1 cellular context compared by ENCODE assay signal in the genomic region with DNA sequence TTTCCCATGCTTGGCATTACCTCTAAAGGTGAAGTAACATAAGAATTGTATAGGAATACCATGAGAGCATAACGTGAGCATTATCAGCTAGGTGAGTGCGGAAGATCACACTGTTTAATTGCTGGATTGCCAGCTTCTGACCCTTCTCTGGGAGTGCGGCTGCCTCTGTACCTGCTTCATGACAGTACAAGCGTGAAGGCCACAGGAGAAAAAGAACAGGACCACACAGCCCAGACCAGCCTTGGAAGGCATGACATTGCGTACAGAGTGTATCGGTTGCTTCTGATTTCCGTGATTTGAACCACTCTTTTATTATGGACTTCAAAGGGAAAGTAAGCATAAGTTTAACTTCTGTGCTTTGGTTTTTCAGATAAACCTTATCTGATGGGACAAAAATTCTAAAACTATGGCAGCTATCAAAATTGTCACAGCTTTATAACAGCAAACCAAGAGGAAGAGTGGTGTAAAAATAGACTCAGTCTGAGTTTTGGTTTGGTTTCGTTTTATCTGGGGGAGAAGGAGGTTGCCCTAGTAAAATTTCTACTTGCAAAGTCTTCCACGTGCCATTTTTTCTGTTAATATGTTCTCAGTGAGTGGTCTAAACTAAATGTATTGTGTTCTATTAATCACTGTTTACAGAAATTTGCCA.
TF ChIP-seq lines count a peak whose summit lies in the region.

No MANE protein-coding gene starts in this region.

TF ChIP-seq in GM23338, 12 proteins besides CTCF, POLR2A, EP300 and RAD21 (continued from another document):
- TF ChIP-seq, protein P1, sequence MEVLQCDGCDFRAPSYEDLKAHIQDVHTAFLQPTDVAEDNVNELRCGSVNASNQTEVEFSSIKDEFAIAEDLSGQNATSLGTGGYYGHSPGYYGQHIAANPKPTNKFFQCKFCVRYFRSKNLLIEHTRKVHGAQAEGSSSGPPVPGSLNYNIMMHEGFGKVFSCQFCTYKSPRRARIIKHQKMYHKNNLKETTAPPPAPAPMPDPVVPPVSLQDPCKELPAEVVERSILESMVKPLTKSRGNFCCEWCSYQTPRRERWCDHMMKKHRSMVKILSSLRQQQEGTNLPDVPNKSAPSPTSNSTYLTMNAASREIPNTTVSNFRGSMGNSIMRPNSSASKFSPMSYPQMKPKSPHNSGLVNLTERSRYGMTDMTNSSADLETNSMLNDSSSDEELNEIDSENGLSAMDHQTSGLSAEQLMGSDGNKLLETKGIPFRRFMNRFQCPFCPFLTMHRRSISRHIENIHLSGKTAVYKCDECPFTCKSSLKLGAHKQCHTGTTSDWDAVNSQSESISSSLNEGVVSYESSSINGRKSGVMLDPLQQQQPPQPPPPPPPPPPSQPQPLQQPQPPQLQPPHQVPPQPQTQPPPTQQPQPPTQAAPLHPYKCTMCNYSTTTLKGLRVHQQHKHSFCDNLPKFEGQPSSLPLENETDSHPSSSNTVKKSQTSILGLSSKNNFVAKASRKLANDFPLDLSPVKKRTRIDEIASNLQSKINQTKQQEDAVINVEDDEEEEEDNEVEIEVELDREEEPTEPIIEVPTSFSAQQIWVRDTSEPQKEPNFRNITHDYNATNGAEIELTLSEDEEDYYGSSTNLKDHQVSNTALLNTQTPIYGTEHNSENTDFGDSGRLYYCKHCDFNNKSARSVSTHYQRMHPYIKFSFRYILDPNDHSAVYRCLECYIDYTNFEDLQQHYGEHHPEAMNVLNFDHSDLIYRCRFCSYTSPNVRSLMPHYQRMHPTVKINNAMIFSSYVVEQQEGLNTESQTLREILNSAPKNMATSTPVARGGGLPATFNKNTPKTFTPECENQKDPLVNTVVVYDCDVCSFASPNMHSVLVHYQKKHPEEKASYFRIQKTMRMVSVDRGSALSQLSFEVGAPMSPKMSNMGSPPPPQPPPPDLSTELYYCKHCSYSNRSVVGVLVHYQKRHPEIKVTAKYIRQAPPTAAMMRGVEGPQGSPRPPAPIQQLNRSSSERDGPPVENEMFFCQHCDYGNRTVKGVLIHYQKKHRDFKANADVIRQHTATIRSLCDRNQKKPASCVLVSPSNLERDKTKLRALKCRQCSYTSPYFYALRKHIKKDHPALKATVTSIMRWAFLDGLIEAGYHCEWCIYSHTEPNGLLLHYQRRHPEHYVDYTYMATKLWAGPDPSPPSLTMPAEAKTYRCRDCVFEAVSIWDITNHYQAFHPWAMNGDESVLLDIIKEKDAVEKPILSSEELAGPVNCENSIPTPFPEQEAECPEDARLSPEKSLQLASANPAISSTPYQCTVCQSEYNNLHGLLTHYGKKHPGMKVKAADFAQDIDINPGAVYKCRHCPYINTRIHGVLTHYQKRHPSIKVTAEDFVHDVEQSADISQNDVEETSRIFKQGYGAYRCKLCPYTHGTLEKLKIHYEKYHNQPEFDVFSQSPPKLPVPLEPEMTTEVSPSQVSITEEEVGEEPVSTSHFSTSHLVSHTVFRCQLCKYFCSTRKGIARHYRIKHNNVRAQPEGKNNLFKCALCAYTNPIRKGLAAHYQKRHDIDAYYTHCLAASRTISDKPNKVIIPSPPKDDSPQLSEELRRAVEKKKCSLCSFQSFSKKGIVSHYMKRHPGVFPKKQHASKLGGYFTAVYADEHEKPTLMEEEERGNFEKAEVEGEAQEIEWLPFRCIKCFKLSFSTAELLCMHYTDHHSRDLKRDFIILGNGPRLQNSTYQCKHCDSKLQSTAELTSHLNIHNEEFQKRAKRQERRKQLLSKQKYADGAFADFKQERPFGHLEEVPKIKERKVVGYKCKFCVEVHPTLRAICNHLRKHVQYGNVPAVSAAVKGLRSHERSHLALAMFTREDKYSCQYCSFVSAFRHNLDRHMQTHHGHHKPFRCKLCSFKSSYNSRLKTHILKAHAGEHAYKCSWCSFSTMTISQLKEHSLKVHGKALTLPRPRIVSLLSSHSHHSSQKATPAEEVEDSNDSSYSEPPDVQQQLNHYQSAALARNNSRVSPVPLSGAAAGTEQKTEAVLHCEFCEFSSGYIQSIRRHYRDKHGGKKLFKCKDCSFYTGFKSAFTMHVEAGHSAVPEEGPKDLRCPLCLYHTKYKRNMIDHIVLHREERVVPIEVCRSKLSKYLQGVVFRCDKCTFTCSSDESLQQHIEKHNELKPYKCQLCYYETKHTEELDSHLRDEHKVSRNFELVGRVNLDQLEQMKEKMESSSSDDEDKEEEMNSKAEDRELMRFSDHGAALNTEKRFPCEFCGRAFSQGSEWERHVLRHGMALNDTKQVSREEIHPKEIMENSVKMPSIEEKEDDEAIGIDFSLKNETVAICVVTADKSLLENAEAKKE (CRISPR knock-in tag; IDR thresholded peaks at IDR 0.05), result no peak
- no peak for TF ChIP-seq CREB1 (CRISPR knock-in tag; IDR thresholded peaks at IDR 0.05; ENCODE audit: low read depth)
- no peak for TF ChIP-seq STAT1 (IDR thresholded peaks at IDR 0.05; ENCODE audit: unreplicated experiment)
- no peak for TF ChIP-seq EZH2 (IDR thresholded peaks at IDR 0.05; ENCODE audit: low read depth, unreplicated experiment)
- no peak for TF ChIP-seq NANOG (IDR thresholded peaks at IDR 0.05; ENCODE audit: borderline replicate concordance)
- TF ChIP-seq, protein P2, sequence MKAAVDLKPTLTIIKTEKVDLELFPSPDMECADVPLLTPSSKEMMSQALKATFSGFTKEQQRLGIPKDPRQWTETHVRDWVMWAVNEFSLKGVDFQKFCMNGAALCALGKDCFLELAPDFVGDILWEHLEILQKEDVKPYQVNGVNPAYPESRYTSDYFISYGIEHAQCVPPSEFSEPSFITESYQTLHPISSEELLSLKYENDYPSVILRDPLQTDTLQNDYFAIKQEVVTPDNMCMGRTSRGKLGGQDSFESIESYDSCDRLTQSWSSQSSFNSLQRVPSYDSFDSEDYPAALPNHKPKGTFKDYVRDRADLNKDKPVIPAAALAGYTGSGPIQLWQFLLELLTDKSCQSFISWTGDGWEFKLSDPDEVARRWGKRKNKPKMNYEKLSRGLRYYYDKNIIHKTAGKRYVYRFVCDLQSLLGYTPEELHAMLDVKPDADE (IDR thresholded peaks at IDR 0.05), result no peak
- TF ChIP-seq POLR2AphosphoS5 (IDR thresholded peaks at IDR 0.05; ENCODE audit: low read depth), result no peak
